15 cellular contexts compared by ENCODE assay signal in genomic region chr17:20234266-20234665, GRCh38.
A peak's percentile ranks its signal among the peaks of the same experiment; 100 is the strongest.
DNase-seq lines count a peak whose midpoint lies in the region; ATAC-seq lines count a peak whose summit lies in the region.
"Had no signal": no experiment of that assay in that cellular context is flagged by ENCODE, and none has a peak within 500 bp of the region (broad histone marks: within the 10 kb centered on the region; RNA-seq: fewer than 3 reads in every experiment).

No MANE protein-coding gene starts in this region.

- peak; percentile 65 for DNase-seq in activated CD8-positive, alpha-beta memory T cell treated with anti-CD3 and anti-CD28 coated beads for 24 hours
- DNase-seq in activated CD8-positive, alpha-beta memory T cell treated with anti-CD3 and anti-CD28 coated beads, Interleukin-2, amount 50 U/mL, for 4 hours, result no peak
- DNase-seq in activated T-cell treated with anti-CD3 and anti-CD28 coated beads, Interleukin-2, amount 50 U/mL, for 48 hours, result peak; percentile 69 to 74
- peak; percentile 73 for DNase-seq in stimulated activated CD4-positive, alpha-beta T cell treated with anti-CD3 and anti-CD28 coated beads, Interleukin-15, amount 100 ng/mL, for 24 hours
- DNase-seq in AG20443 (ENCODE audit: low spot score), result no peak
- DNase-seq in sciatic nerve (ENCODE audit: low spot score), result no peak
- no peak for DNase-seq in NCI-H2029 (lab: John Stamatoyannopoulos, UW)
- DNase-seq: 8988T; cortex of kidney; DND-41; foreskin keratinocyte; GOT3; lower lobe of right lung; stimulated activated naive B cell treated with anti-CD40 and anti-IgM and Interleukin-4, amounts not matched to agents 10 μg/mL and 1 μg/mL and 100 μg/mL, for 72 hours had no signal

- intact Hi-C loops in sciatic nerve (cut with DNase I), result no loop called here

- ATAC-seq in HG03439 (IDR thresholded peaks at IDR 0.05; ENCODE audit: unreplicated experiment) (no peak), sciatic nerve (no peak)
- ATAC-seq: foreskin keratinocyte; lower lobe of right lung; stimulated activated naive B cell treated with anti-CD40 and anti-IgM and Interleukin-4, amounts not matched to agents 10 μg/mL and 1 μg/mL and 100 μg/mL, for 72 hours had no signal

Comparison
In these comparisons a context has a peak if more than half of its experiments do, and no peak if none do; other contexts are left out.
1. DNase-seq: peak in activated CD8-positive, alpha-beta memory T cell treated with anti-CD3 and anti-CD28 coated beads for 24 hours (single experiment), activated T-cell treated with anti-CD3 and anti-CD28 coated beads, Interleukin-2, amount 50 U/mL, for 48 hours (2 of 2) and stimulated activated CD4-positive, alpha-beta T cell treated with anti-CD3 and anti-CD28 coated beads, Interleukin-15, amount 100 ng/mL, for 24 hours (single experiment); none in activated CD8-positive, alpha-beta memory T cell treated with anti-CD3 and anti-CD28 coated beads, Interleukin-2, amount 50 U/mL, for 4 hours (single experiment), AG20443 (single experiment), sciatic nerve (single experiment) and NCI-H2029 (single experiment).